ENCODE assay signal across 33 cellular contexts in the genomic region with DNA sequence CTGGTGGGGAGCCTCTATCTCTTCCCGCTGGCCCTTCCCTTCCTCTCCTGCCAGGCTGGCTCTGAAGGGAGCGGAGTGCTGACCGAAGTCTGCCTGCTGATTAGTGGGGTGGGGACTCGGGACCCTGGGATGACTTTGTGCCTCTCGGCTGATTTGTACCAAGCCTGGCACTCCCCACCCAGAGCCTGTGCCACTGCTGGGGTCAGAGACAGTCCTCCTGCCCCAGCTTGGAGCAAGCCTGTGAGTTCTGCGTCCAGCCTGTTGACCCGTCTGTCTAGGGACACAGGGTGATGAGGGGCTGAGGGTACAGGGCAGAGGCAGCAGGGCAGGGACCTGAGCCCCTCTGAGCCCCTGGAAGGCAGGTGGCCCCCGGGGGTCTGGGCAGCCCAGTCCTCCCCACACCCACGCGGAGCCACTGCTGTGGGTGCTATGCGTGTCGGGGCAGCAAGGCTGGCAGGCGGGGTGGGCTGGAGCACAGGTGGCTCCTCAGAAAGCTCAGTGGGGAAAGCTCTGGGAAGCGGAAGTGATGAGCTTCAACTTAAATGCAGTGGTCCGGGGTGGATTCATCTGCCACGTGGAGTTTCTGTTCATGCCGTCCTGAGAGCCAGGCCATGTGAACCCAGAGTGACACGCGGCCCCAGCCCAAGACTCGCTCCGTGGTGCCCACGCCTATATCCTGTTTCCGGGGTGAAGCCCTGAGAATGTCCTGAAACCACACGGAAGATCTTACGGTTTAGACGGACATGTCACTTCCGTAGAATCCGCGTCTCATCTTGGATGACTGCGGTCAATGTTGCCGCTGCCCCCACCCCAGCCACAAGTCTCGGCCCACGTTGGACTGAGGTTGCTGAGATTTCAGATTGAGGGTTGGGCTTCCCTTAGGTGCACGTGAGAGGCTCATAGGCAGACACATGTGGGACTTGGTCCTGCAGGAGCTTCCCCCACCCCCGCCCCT. TPM values are rescaled to one million over a fixed set of nuclear protein-coding genes. Genes with fewer than 3 reads are reported as not detected.
DNase-seq lines count a peak whose midpoint lies in the region; ATAC-seq, FAIRE-seq and TF ChIP-seq lines count a peak whose summit lies in the region.
"Had no signal": no experiment of that assay in that cellular context is flagged by ENCODE, and none has a peak within 500 bp of the region (broad histone marks: within the 10 kb centered on the region; RNA-seq: fewer than 3 reads in every experiment).

No MANE protein-coding gene starts in this region.

- POLR2A ChIA-PET in HepG2 (lab: Yijun Ruan, JAX): no interaction called here

- intact Hi-C loops in HepG2 (cut with micrococcal nuclease; ENCODE audit: unreplicated experiment): no loop called here
- intact Hi-C loops in psoas muscle (cut with DNase I): no loop called here

- TF ChIP-seq RAD21 in HepG2 (CRISPR knock-in tag; IDR thresholded peaks at IDR 0.05): no peak

- FAIRE-seq in HepG2 (lab: Jason Lieb, UNC): no peak
- FAIRE-seq: frontal cortex, GM18507 had no signal

- H3K27ac ChIP-seq in RWPE2 (ENCODE audit: poor library complexity, severe bottlenecking) (peak overlapping the region; percentile 99), HepG2 (ENCODE audit: extremely low read length, insufficient read depth, low read length) (no peak overlapping the region), psoas muscle (no peak overlapping the region)
- H3K27ac ChIP-seq: 22Rv1, dorsolateral prefrontal cortex, heart right ventricle, upper lobe of left lung had no signal

- CTCF ChIA-PET in HepG2 (lab: Yijun Ruan, JAX; ENCODE audit: low intra/inter-chr PET ratio, low total read pairs): no interaction called here

- no peak overlapping the region for H3K9ac ChIP-seq in HepG2 (ENCODE audit: insufficient read depth, low read depth, low read length)

- H3K79me2 ChIP-seq in HepG2 (ENCODE audit: insufficient read depth, low read length): no peaks in the 10 kb centered on the region

- no peak for TF ChIP-seq POLR2A in HepG2 (IDR thresholded peaks at IDR 0.05; ENCODE audit: insufficient read depth in 1 of 2, low read depth in 2 of 2, low read length in 2 of 2)

- in situ Hi-C loops in HepG2 (cut with HindIII; ENCODE audit: extremely low pct_ligation_motif_present, low pct_unique_long_range_greater_than_20kb): no loop called here

- peaks cover 46% of the 10 kb centered on the region for H3K36me3 ChIP-seq in RWPE2 (ENCODE audit: low read depth)
- H3K36me3 ChIP-seq in HepG2 (replicated peaks in 1 of 2; ENCODE audit: control insufficient read depth in 1 of 2, insufficient read depth in 2 of 2, low read length in 2 of 2): peaks cover 32 to 53% of the 10 kb centered on the region in 2 experiments; a peak in 4 of 5 replicates
- peaks cover 5 to 65% of the 10 kb centered on the region in 2 donors for H3K36me3 ChIP-seq in psoas muscle (ENCODE audit: insufficient read depth in 1 of 2, low read depth in 1 of 2)

- H3K4me1 ChIP-seq in RWPE2 (ENCODE audit: insufficient read depth, poor library complexity, severe bottlenecking): peaks cover 41% of the 10 kb centered on the region
- H3K4me1 ChIP-seq in HepG2 (ENCODE audit: insufficient read depth, low read length): no peaks in the 10 kb centered on the region
- H3K4me1 ChIP-seq in psoas muscle: peaks cover 8% of the 10 kb centered on the region
- H3K4me1 ChIP-seq: HAP-1 had no signal

- TF ChIP-seq CTCF in RWPE2 (IDR thresholded peaks at IDR 0.05; ENCODE audit: poor library complexity, severe bottlenecking): no peak
- TF ChIP-seq CTCF in HepG2 (CRISPR knock-in tag; IDR thresholded peaks at IDR 0.05): no peak
- no peak for TF ChIP-seq CTCF in psoas muscle (IDR thresholded peaks at IDR 0.05)

- TF ChIP-seq EP300 in HepG2 (IDR thresholded peaks at IDR 0.05; ENCODE audit: low read depth in 2 of 2, low read length in 2 of 2) (no peak), HepG2 (CRISPR knock-in tag; IDR thresholded peaks at IDR 0.05; ENCODE audit: borderline replicate concordance) (no peak)

- no TSS peak for BruUV-seq in HepG2 (replicated peaks; lab: Mats Ljungman, UMichigan)

- DNase-seq in activated CD8-positive, alpha-beta memory T cell treated with anti-CD3 and anti-CD28 coated beads, Interleukin-2, amount 50 U/mL, for 4 hours: peak; percentile 9
- no peak for DNase-seq in activated CD8-positive, alpha-beta memory T cell treated with anti-CD3 and anti-CD28 coated beads, Interleukin-2, amount 50 U/mL, for 48 hours
- no peak for DNase-seq in RWPE2 (ENCODE audit: low spot score)
- DNase-seq in HepG2 (ENCODE audit: low spot score): no peak
- peak; percentile 2 to 33 for DNase-seq in psoas muscle
- no peak for DNase-seq in NCI-H2171 treated with DMSO at 0.1 percent for 48 hours (lab: John Stamatoyannopoulos, UW)
- DNase-seq: activated CD4-positive, alpha-beta memory T cell treated with anti-CD3 and anti-CD28 coated beads for 36 hours; activated CD4-positive, CD25-positive, alpha-beta regulatory T cell treated with anti-CD3 and anti-CD28 coated beads, Interleukin-2, amount 50 U/mL, for 72 hours; amniotic stem cell; brain microvascular endothelial cell; DMS 273 treated with DMSO at 0.1 percent for 48 hours; dorsolateral prefrontal cortex; heart right ventricle; left colon; mesenchymal stem cell; MV-4-11; NCI-H1436; NCI-H2081; NCI-H2227 treated with DMSO at 0.1 percent for 48 hours; NCI-H526 treated with DMSO at 0.1 percent for 48 hours; NK-92 treated with Interleukin-12 subunit alpha and Interleukin-12 subunit beta, amount 100 ng/mL, for 24 hours; PC-9; SIG-M5; stimulated activated naive B cell treated with anti-CD40 and anti-IgM and Interleukin-4, amounts not matched to agents 10 μg/mL and 1 μg/mL and 100 μg/mL, for 72 hours; substantia nigra had no signal

- H3K27me3 ChIP-seq in RWPE2 (ENCODE audit: insufficient read depth, poor library complexity, severe bottlenecking): no peaks in the 10 kb centered on the region
- H3K27me3 ChIP-seq in HepG2 (ENCODE audit: control insufficient read depth in 1 of 2, insufficient read depth in 2 of 2, low read length in 2 of 2): no peaks in the 10 kb centered on the region
- no peaks in the 10 kb centered on the region for H3K27me3 ChIP-seq in psoas muscle (ENCODE audit: insufficient read depth in 3 of 3, low read length in 2 of 3)
- H3K27me3 ChIP-seq: brain microvascular endothelial cell, dorsolateral prefrontal cortex, heart right ventricle, upper lobe of left lung had no signal

- ATAC-seq in RWPE2 (ENCODE audit: low read depth) (no peak), HepG2 (no peak; the same call in 2 of the 3 replicates), psoas muscle (no peak), HG03097 (IDR thresholded peaks at IDR 0.05; ENCODE audit: low FRiP score, unreplicated experiment) (no peak)
- no peak for ATAC-seq in activated CD4-positive, CD25-positive, alpha-beta regulatory T cell treated with anti-CD3 and anti-CD28 coated beads, Interleukin-2, amount 50 U/mL, for 24 hours
- ATAC-seq: activated T-helper 17 cell treated with anti-CD3 and anti-CD28 coated beads, Interleukin-2, amount 50 U/mL, for 72 hours; heart right ventricle; left colon; stimulated activated naive B cell treated with anti-CD40 and anti-IgM and Interleukin-4, amounts not matched to agents 10 μg/mL and 1 μg/mL and 100 μg/mL, for 72 hours had no signal

- H3K4me3 ChIP-seq in RWPE2 (ENCODE audit: severe bottlenecking): no peak overlapping the region
- no peak overlapping the region for H3K4me3 ChIP-seq in HepG2 (replicated peaks in 1 of 3; ENCODE audit: insufficient read depth in 1 of 3, low read depth in 2 of 3, low read length in 3 of 3)
- H3K4me3 ChIP-seq in psoas muscle: no peak overlapping the region
- H3K4me3 ChIP-seq: dorsolateral prefrontal cortex, HAP-1, heart right ventricle, PC-9, upper lobe of left lung had no signal

- WGBS in HepG2 (ENCODE audit: low lambda C conversion rate): 98% methylated on average over 26 of the region's 35 CpGs
- WGBS in psoas muscle, 3 donors: 87 to 92% (median 88%) methylated on average over 35 of the region's 35 CpGs

- H3K9me3 ChIP-seq in RWPE2 (ENCODE audit: severe bottlenecking) (no peaks in the 10 kb centered on the region), HepG2 (ENCODE audit: low read length) (no peaks in the 10 kb centered on the region), psoas muscle (no peaks in the 10 kb centered on the region)
- H3K9me3 ChIP-seq: HAP-1, heart right ventricle, upper lobe of left lung had no signal

- no peaks in the 10 kb centered on the region for H4K20me1 ChIP-seq in HepG2 (ENCODE audit: insufficient read depth, low read length)

- no peak overlapping the region for H3K4me2 ChIP-seq in HepG2 (ENCODE audit: low read depth, low read length)
- H3K4me2 ChIP-seq: PC-9 had no signal

- no peak overlapping the region for H2AFZ ChIP-seq in HepG2 (ENCODE audit: low read length)
- H2AFZ ChIP-seq: PC-9 had no signal

RNA-seq across cellular contexts. Expression of gene UVSSA, which starts 21.1 kb away (rescaled TPM):
- 4.6 and 4.8 TPM in 2 replicates for total RNA-seq in HepG2 (2016; rRNA removed; fragmentation: Illumina TruSeq; extraction: Trizol)
- total RNA-seq in HepG2 (2016; cell fraction: cytosol; rRNA removed; fragmentation: Illumina TruSeq; extraction: Trizol; ENCODE audit: low read depth): 2.3 and 4.1 TPM in 2 replicates
- total RNA-seq in HepG2 (2016; cell fraction: insoluble cytoplasmic fraction; rRNA removed; fragmentation: Illumina TruSeq; extraction: Trizol): 3.7 and 4.7 TPM in 2 replicates
- 2.9 and 3.9 TPM in 2 replicates for total RNA-seq in HepG2 (2016; cell fraction: membrane; rRNA removed; fragmentation: Illumina TruSeq; extraction: Trizol)
- 6.9 and 7.1 TPM in 2 replicates for total RNA-seq in HepG2 (2016; cell fraction: nucleus; rRNA removed; fragmentation: Illumina TruSeq; extraction: Trizol)
- polyA plus RNA-seq in HepG2 (2011; rRNA removed): 8.4 and 8.6 TPM in 2 replicates
- polyA plus RNA-seq in HepG2 (2011; cell fraction: cytosol; rRNA removed): 3.0 and 4.1 TPM in 2 replicates
- polyA plus RNA-seq in HepG2 (2011; cell fraction: nucleus; rRNA removed): 80.9 and 90.3 TPM in 2 replicates
- 7.1 and 7.7 TPM in 2 replicates for polyA plus RNA-seq in HepG2 (2012)
- 0.16 and 0.25 TPM in 2 replicates for polyA plus RNA-seq in HepG2 (2016; cell fraction: cytosol; fragmentation: Illumina TruSeq; extraction: Trizol; ENCODE audit: low read depth)
- polyA plus RNA-seq in HepG2 (2016; cell fraction: insoluble cytoplasmic fraction; fragmentation: Illumina TruSeq; extraction: Trizol; ENCODE audit: low read depth): 3.8 and 4.8 TPM in 2 replicates
- 0.59 and 0.60 TPM in 2 replicates for polyA plus RNA-seq in HepG2 (2016; cell fraction: membrane; fragmentation: Illumina TruSeq; extraction: Trizol; ENCODE audit: low read depth)
- 29.2 and 29.8 TPM in 2 replicates for polyA plus RNA-seq in HepG2 (2016; cell fraction: nucleus; fragmentation: Illumina TruSeq; extraction: Trizol; ENCODE audit: insufficient read depth, low read depth)
- polyA minus RNA-seq in HepG2 (2011; rRNA and poly(A)+ RNA removed; ENCODE audit: low replicate concordance): 3.9 and 14.3 TPM in 2 replicates
- 3.6 and 4.4 TPM in 2 replicates for polyA minus RNA-seq in HepG2 (2011; cell fraction: cytosol; rRNA and poly(A)+ RNA removed)
- 18.8 and 20.2 TPM in 2 replicates for polyA minus RNA-seq in HepG2 (2011; cell fraction: nucleus; rRNA and poly(A)+ RNA removed)
- 1 to 10 TPM; 6.3 to 9.4 (median 8.3) TPM for total RNA-seq in psoas muscle
- polyA plus RNA-seq in psoas muscle: 1 to 10 TPM; 1.9 to 9.3 (median 3.6) TPM

RNA-seq across cellular contexts. Expression of gene MAEA, which starts 36.3 kb away (rescaled TPM):
- total RNA-seq in HepG2 (2016; rRNA removed; fragmentation: Illumina TruSeq; extraction: Trizol) (52.0 and 65.2 TPM in 2 replicates), psoas muscle (10 to 100 TPM; 26.7 to 39.6 (median 33.2) TPM)
- 10.0 and 10.5 TPM in 2 replicates for total RNA-seq in HepG2 (2016; cell fraction: cytosol; rRNA removed; fragmentation: Illumina TruSeq; extraction: Trizol; ENCODE audit: low read depth)
- total RNA-seq in HepG2 (2016; cell fraction: insoluble cytoplasmic fraction; rRNA removed; fragmentation: Illumina TruSeq; extraction: Trizol): 55.0 and 59.4 TPM in 2 replicates
- total RNA-seq in HepG2 (2016; cell fraction: membrane; rRNA removed; fragmentation: Illumina TruSeq; extraction: Trizol): 23.7 and 24.2 TPM in 2 replicates
- total RNA-seq in HepG2 (2016; cell fraction: nucleus; rRNA removed; fragmentation: Illumina TruSeq; extraction: Trizol): 30.2 and 31.7 TPM in 2 replicates
- polyA plus RNA-seq in HepG2 (2011; rRNA removed) (57.1 and 60.7 TPM in 2 replicates), psoas muscle (10 to 100 TPM; 30.3 to 41.6 (median 38.9) TPM)
- 48.5 and 73.3 TPM in 2 replicates for polyA plus RNA-seq in HepG2 (2011; cell fraction: cytosol; rRNA removed)
- polyA plus RNA-seq in HepG2 (2011; cell fraction: nucleus; rRNA removed): 171 and 221 TPM in 2 replicates
- polyA plus RNA-seq in HepG2 (2012): 28.9 and 30.8 TPM in 2 replicates
- 5.9 and 6.3 TPM in 2 replicates for polyA plus RNA-seq in HepG2 (2016; cell fraction: cytosol; fragmentation: Illumina TruSeq; extraction: Trizol; ENCODE audit: low read depth)
- 60.8 and 67.1 TPM in 2 replicates for polyA plus RNA-seq in HepG2 (2016; cell fraction: insoluble cytoplasmic fraction; fragmentation: Illumina TruSeq; extraction: Trizol; ENCODE audit: low read depth)
- 15.8 and 16.9 TPM in 2 replicates for polyA plus RNA-seq in HepG2 (2016; cell fraction: membrane; fragmentation: Illumina TruSeq; extraction: Trizol; ENCODE audit: low read depth)
- 69.6 and 72.4 TPM in 2 replicates for polyA plus RNA-seq in HepG2 (2016; cell fraction: nucleus; fragmentation: Illumina TruSeq; extraction: Trizol; ENCODE audit: insufficient read depth, low read depth)
- 56.6 and 139 TPM in 2 replicates for polyA minus RNA-seq in HepG2 (2011; rRNA and poly(A)+ RNA removed; ENCODE audit: low replicate concordance)
- polyA minus RNA-seq in HepG2 (2011; cell fraction: cytosol; rRNA and poly(A)+ RNA removed): 41.7 and 45.7 TPM in 2 replicates
- polyA minus RNA-seq in HepG2 (2011; cell fraction: nucleus; rRNA and poly(A)+ RNA removed): 40.9 and 44.3 TPM in 2 replicates

Comparison
In these comparisons a context has a peak if more than half of its experiments do, and no peak if none do; other contexts are left out.
1. DNase-seq: peak in activated CD8-positive, alpha-beta memory T cell treated with anti-CD3 and anti-CD28 coated beads, Interleukin-2, amount 50 U/mL, for 4 hours (single experiment) and psoas muscle (2 of 2); none in activated CD8-positive, alpha-beta memory T cell treated with anti-CD3 and anti-CD28 coated beads, Interleukin-2, amount 50 U/mL, for 48 hours (single experiment), RWPE2 (single experiment), HepG2 (single experiment) and NCI-H2171 treated with DMSO at 0.1 percent for 48 hours (single experiment).